Comparison of ENCODE assay signal across 20 cellular contexts in genomic region chr4:108596389-108596788, GRCh38. TPM values are rescaled to one million over a fixed set of nuclear protein-coding genes. Genes with fewer than 3 reads are reported as not detected.
A peak's percentile ranks its signal among the peaks of the same experiment; 100 is the strongest.
DNase-seq lines count a peak whose midpoint lies in the region; ATAC-seq and TF ChIP-seq lines count a peak whose summit lies in the region.
"Had no signal": no experiment of that assay in that cellular context is flagged by ENCODE, and none has a peak within 500 bp of the region (broad histone marks: within the 10 kb centered on the region; RNA-seq: fewer than 3 reads in every experiment).

No MANE protein-coding gene starts in this region.

- H3K4me3 Mint-ChIP-seq in activated naive CD4-positive, alpha-beta T cell treated with anti-CD3 and anti-CD28 coated beads, Interleukin-2, amount 10 ng/mL, durations not matched to agents 7 days and 5 days: no peak overlapping the region
- H3K4me3 Mint-ChIP-seq: CD14-positive monocyte had no signal

- H3K27ac Mint-ChIP-seq in activated naive CD4-positive, alpha-beta T cell treated with anti-CD3 and anti-CD28 coated beads, Interleukin-2, amount 10 ng/mL, durations not matched to agents 7 days and 5 days: no peak overlapping the region
- H3K27ac Mint-ChIP-seq: CD14-positive monocyte had no signal

- H3K79me2 ChIP-seq in osteoblast (ENCODE audit: insufficient read depth, low read length): no peaks in the 10 kb centered on the region

- TF ChIP-seq CTCF in brain microvascular endothelial cell (IDR thresholded peaks at IDR 0.05; ENCODE audit: low read depth, low read length, missing control alignments) (no peak), osteoblast (IDR thresholded peaks at IDR 0.05; ENCODE audit: extremely low read depth, low read depth, low read length) (no peak), testis (IDR thresholded peaks at IDR 0.05) (no peak)

- CTCF ChIA-PET in activated naive CD4-positive, alpha-beta T cell treated with anti-CD3 and anti-CD28 coated beads, Interleukin-2, amount 10 ng/mL, durations not matched to agents 7 days and 5 days (lab: Charles Lee): no interaction called here

- 94 to 95% methylated on average over 1 of the region's 1 CpG for WGBS in testis, 2 donors

- peaks cover 3% of the 10 kb centered on the region for H3K27me3 Mint-ChIP-seq in activated naive CD4-positive, alpha-beta T cell treated with anti-CD3 and anti-CD28 coated beads, Interleukin-2, amount 10 ng/mL, durations not matched to agents 7 days and 5 days

- TF ChIP-seq POLR2A in testis (IDR thresholded peaks at IDR 0.05): no peak

- in situ Hi-C loops in brain microvascular endothelial cell (cut with HindIII; ENCODE audit: low pct_ligation_motif_present, low sequenced_read_pairs): no loop called here

- no peak overlapping the region for H3K4me2 ChIP-seq in osteoblast (ENCODE audit: insufficient read depth, low read length)
- H3K4me2 ChIP-seq: KMS-11 had no signal

- H3K9me3 Mint-ChIP-seq in activated naive CD4-positive, alpha-beta T cell treated with anti-CD3 and anti-CD28 coated beads, Interleukin-2, amount 10 ng/mL, durations not matched to agents 7 days and 5 days: no peaks in the 10 kb centered on the region

- H3K27ac ChIP-seq in brain microvascular endothelial cell (no peak overlapping the region), osteoblast (ENCODE audit: low read depth, low read length) (no peak overlapping the region), testis (no peak overlapping the region)
- H3K27ac ChIP-seq: KMS-11, RWPE1, SJCRH30 had no signal

- H4K20me1 ChIP-seq in osteoblast (ENCODE audit: insufficient read depth, low read length): no peaks in the 10 kb centered on the region

- H3K36me3 ChIP-seq in brain microvascular endothelial cell (replicated peaks) (no peaks in the 10 kb centered on the region), osteoblast (ENCODE audit: insufficient read depth, low read length) (no peaks in the 10 kb centered on the region), testis (ENCODE audit: low read depth, missing control alignments) (no peaks in the 10 kb centered on the region)
- H3K36me3 ChIP-seq: SJCRH30 had no signal

- H3K27me3 ChIP-seq in brain microvascular endothelial cell (replicated peaks) (no peaks in the 10 kb centered on the region), osteoblast (ENCODE audit: insufficient read depth, low read length) (no peaks in the 10 kb centered on the region), testis (no peaks in the 10 kb centered on the region)
- H3K27me3 ChIP-seq: SJCRH30 had no signal

- peaks cover 11% of the 10 kb centered on the region for H3K36me3 Mint-ChIP-seq in activated naive CD4-positive, alpha-beta T cell treated with anti-CD3 and anti-CD28 coated beads, Interleukin-2, amount 10 ng/mL, durations not matched to agents 7 days and 5 days

- H2AFZ ChIP-seq in osteoblast (ENCODE audit: low read length): no peak overlapping the region

- H3K4me3 ChIP-seq in brain microvascular endothelial cell (ENCODE audit: low read depth, low read length): no peak overlapping the region
- no peak overlapping the region for H3K4me3 ChIP-seq in osteoblast (ENCODE audit: insufficient read depth, low read length)
- no peak overlapping the region for H3K4me3 ChIP-seq in testis
- H3K4me3 ChIP-seq: SJCRH30 had no signal

- DNase-seq in CD1c-positive myeloid dendritic cell (ENCODE audit: extremely low spot score) (peak; percentile 36), RKO (ENCODE audit: low spot score) (peak; percentile 52), brain microvascular endothelial cell (peak; percentile 20), osteoblast (ENCODE audit: insufficient read length, low spot score, missing footprints) (peak; percentile 29), testis (no peak), cerebellar cortex (ENCODE audit: low spot score) (no peak)
- DNase-seq in activated naive CD4-positive, alpha-beta T cell treated with anti-CD3 and anti-CD28 coated beads, Interleukin-2, amount 10 ng/mL, durations not matched to agents 7 days and 5 days: no peak
- DNase-seq: 8988T, Caco-2, NCI-H1417, NCI-H187, NCI-H2107, NCI-H2227 treated with DMSO at 0.1 percent for 48 hours, NCI-H510A treated with DMSO at 0.1 percent for 48 hours, NCI-H82, SJCRH30 had no signal

- H3K9me3 ChIP-seq in osteoblast (ENCODE audit: low read depth, low read length) (no peaks in the 10 kb centered on the region), testis (no peaks in the 10 kb centered on the region)
- H3K9me3 ChIP-seq: Caco-2, SJCRH30 had no signal

- no peak for ATAC-seq in HG02623 (IDR thresholded peaks at IDR 0.05; ENCODE audit: unreplicated experiment)

- H3K4me1 ChIP-seq in osteoblast (ENCODE audit: insufficient read depth, low read length) (peaks cover 8% of the 10 kb centered on the region), testis (no peaks in the 10 kb centered on the region)
- H3K4me1 ChIP-seq: Caco-2 had no signal

- intact Hi-C loops in testis (cut with DNase I; ENCODE audit: low total_unique reads): no loop called here

- peaks cover 7% of the 10 kb centered on the region for H3K4me1 Mint-ChIP-seq in activated naive CD4-positive, alpha-beta T cell treated with anti-CD3 and anti-CD28 coated beads, Interleukin-2, amount 10 ng/mL, durations not matched to agents 7 days and 5 days

RNA-seq across cellular contexts. Expression of gene RPL34, which starts 24.0 kb away (rescaled TPM):
- total RNA-seq in osteoblast (448 and 555 TPM in 2 replicates), testis (100 to 1,000 TPM; 237 to 435 TPM)
- 950 TPM for polyA plus RNA-seq in testis (ENCODE audit: insufficient read depth, low read depth, low replicate concordance)

RNA-seq across cellular contexts. Expression of gene OSTC, which starts 54.0 kb away (rescaled TPM):
- total RNA-seq in osteoblast (256 and 312 TPM in 2 replicates), testis (10 to 100 TPM; 48.9 to 54.5 TPM)
- polyA plus RNA-seq in testis (ENCODE audit: insufficient read depth, low read depth, low replicate concordance): 78.1 TPM

Comparison
In these comparisons a context has a peak if more than half of its experiments do, and no peak if none do; other contexts are left out.
1. DNase-seq: peak in CD1c-positive myeloid dendritic cell (single experiment), RKO (single experiment), brain microvascular endothelial cell (single experiment) and osteoblast (single experiment); none in testis (single experiment), activated naive CD4-positive, alpha-beta T cell treated with anti-CD3 and anti-CD28 coated beads, Interleukin-2, amount 10 ng/mL, durations not matched to agents 7 days and 5 days (single experiment) and cerebellar cortex (single experiment).